Comparison of ENCODE assay signal across 11 cellular contexts in the genomic region with DNA sequence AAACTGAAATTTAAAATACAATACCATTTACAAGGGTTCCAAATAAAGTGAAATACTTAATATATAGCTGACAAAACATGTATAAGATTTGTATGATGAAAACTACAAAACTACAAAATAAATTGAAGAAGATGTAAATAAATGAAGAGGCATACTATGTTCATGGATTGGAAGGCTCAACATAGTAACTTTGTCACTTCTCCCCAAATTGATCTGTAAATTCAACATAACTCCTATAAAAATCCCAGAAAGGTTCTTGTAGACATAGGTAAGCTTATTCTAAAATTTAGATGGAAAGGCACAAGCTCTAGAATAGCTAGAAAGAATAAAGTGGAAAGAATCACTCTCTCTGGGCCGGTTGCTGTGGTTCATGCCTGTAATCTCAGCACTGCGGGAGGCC.
"Had no signal": no experiment of that assay in that cellular context is flagged by ENCODE, and none has a peak within 500 bp of the region (broad histone marks: within the 10 kb centered on the region; RNA-seq: fewer than 3 reads in every experiment).

No MANE protein-coding gene starts in this region.

- H3K9ac ChIP-seq: GM23248 had no signal

- ATAC-seq: GM23338, HCT116 had no signal

- H3K4me1 ChIP-seq: HAP-1 had no signal

- H3K27ac ChIP-seq: GM23248 had no signal

- DNase-seq: GM23248, GOT3, H7, H9, HCEC 1CT, HFFc6 had no signal

- H3K9me3 Mint-ChIP-seq: GM23338, HFFc6 had no signal

- H3K4me3 Mint-ChIP-seq: GM23338, H9, HFFc6 had no signal

- H3K9me3 ChIP-seq: HAP-1 had no signal

- FAIRE-seq: H1, H54 had no signal

- H3K4me2 ChIP-seq: GM23338 had no signal

- H3K4me1 Mint-ChIP-seq: GM23338, H9 had no signal

- H3K4me3 ChIP-seq: GM23248, GM23338, HAP-1 had no signal

- H2AFZ ChIP-seq: GM23248, GM23338 had no signal

- H3K27ac Mint-ChIP-seq: GM23338, H9, HFFc6 had no signal
